Comparison of ENCODE assay signal across 1 cellular context in genomic region chr2:42495611-42496010, GRCh38.
TF ChIP-seq lines count a peak whose summit lies in the region.

No MANE protein-coding gene starts in this region.

TF ChIP-seq in IMR-90, 13 proteins besides CTCF, POLR2A, EP300 and RAD21 (continued from another document):
- TF ChIP-seq MAZ (IDR thresholded peaks at IDR 0.05; ENCODE audit: borderline replicate concordance, low read depth, low read length) (no peak), MAFK (IDR thresholded peaks at IDR 0.05; ENCODE audit: low read depth, low read length) (no peak), NFE2L2 (IDR thresholded peaks at IDR 0.05; ENCODE audit: low read depth, low read length) (no peak), CEBPB (IDR thresholded peaks at IDR 0.05; ENCODE audit: low read depth, low read length) (peak; percentile 63)
